In the genomic region with DNA sequence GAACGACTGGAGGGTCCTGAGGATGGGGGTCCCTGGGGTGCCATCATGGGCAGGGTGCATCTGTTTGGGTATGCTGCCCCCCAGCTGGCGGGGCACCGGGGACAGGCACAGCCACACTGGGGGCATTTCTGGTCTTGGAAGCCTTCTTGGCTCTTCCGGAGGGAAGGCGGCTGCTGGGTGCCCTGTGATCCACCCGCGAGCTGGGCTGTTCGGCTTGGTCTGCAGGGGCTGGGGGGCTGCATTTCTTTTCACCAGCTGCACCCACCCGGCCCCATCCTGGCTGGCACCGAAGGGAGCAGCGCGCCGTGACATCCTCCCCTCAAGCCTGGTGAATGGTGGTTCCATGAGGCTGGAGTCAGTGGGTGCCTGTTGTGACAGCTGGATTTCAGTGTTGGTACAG, we compare ENCODE assay signal across 1 cellular context.
A peak's percentile ranks its signal among the peaks of the same experiment; 100 is the strongest.
TF ChIP-seq lines count a peak whose summit lies in the region.

No MANE protein-coding gene starts in this region.

TF ChIP-seq in K562, 482 proteins besides CTCF, POLR2A, EP300 and RAD21:
- TF ChIP-seq, protein P1, sequence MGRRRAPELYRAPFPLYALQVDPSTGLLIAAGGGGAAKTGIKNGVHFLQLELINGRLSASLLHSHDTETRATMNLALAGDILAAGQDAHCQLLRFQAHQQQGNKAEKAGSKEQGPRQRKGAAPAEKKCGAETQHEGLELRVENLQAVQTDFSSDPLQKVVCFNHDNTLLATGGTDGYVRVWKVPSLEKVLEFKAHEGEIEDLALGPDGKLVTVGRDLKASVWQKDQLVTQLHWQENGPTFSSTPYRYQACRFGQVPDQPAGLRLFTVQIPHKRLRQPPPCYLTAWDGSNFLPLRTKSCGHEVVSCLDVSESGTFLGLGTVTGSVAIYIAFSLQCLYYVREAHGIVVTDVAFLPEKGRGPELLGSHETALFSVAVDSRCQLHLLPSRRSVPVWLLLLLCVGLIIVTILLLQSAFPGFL (CRISPR knock-in tag; IDR thresholded peaks at IDR 0.05) = no peak
- TF ChIP-seq RBM15 (IDR thresholded peaks at IDR 0.05; ENCODE audit: insufficient read depth, low read length) (no peak), ZNF12 (CRISPR knock-in tag; IDR thresholded peaks at IDR 0.05) (no peak), POLR2G (IDR thresholded peaks at IDR 0.05; ENCODE audit: low read depth, low read length) (peak; percentile 57; the same call in 1 of the 2 replicates), POLR2AphosphoS5 (IDR thresholded peaks at IDR 0.05; ENCODE audit: control insufficient read depth, insufficient read depth, low read depth, low read length) (no peak), RBFOX2 (IDR thresholded peaks at IDR 0.05; ENCODE audit: low read depth, low read length) (peak; percentile 41)
TF ChIP-seq in K562: peak in this region for 2.
